8 cellular contexts compared by ENCODE assay signal in the genomic region with DNA sequence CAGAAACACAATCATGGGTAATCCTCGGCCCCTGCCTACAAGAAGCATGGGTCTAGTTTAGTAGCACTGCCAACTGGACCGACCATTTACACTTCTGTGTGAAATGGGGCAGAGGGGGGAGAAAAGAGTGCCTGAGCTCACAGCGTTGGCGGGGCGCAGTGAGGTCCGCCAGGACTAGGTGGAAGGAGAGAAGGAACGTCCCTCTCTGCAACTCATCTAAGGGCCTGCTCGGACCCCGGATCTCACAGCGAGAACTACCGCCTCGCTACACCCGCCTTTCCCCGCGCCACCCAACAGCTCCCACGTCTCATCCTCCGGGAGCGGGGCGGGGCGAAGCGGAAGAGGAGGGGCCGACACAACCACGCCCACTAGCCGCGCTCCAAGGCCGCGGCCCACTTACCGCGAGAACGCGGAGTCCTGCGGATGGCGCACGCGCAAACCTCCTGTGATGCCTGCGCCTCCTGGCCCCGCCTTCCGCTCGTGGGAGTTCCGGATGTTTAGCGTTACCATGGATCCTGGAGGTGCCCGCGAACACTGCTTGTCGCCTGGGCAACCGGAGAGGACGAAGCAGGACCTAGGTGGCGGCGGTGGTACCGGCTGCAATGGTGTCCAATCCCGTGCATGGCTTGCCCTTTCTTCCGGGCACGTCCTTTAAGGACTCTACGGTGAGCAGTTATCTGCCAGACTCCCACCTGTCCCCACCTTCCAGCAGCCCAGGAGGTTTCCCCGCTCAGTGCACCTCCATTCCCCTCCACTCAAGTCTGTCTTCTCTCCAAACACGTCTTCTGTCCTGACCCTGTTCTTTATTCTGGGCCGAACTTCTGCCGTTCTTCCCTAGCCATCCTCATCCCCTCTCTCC. TPM values are rescaled to one million over a fixed set of nuclear protein-coding genes. Genes with fewer than 3 reads are reported as not detected.
DNase-seq lines count a peak whose midpoint lies in the region; ATAC-seq and TF ChIP-seq lines count a peak whose summit lies in the region.

A gene with protein sequence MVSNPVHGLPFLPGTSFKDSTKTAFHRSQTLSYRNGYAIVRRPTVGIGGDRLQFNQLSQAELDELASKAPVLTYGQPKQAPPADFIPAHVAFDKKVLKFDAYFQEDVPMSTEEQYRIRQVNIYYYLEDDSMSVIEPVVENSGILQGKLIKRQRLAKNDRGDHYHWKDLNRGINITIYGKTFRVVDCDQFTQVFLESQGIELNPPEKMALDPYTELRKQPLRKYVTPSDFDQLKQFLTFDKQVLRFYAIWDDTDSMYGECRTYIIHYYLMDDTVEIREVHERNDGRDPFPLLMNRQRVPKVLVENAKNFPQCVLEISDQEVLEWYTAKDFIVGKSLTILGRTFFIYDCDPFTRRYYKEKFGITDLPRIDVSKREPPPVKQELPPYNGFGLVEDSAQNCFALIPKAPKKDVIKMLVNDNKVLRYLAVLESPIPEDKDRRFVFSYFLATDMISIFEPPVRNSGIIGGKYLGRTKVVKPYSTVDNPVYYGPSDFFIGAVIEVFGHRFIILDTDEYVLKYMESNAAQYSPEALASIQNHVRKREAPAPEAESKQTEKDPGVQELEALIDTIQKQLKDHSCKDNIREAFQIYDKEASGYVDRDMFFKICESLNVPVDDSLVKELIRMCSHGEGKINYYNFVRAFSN (plus strand): TSS at position 534 of the 859 bp plus-strand sequence. CDS start 69 bp downstream, at position 603.

- peak in 3 of 4 donors; percentile 67 to 88 (median 73) for TF ChIP-seq POLR2A in esophagus squamous epithelium (IDR thresholded peaks at IDR 0.05)

- H3K27me3 ChIP-seq in esophagus squamous epithelium, result no peaks in the 10 kb centered on the region

- no peak for TF ChIP-seq CTCF in esophagus squamous epithelium (IDR thresholded peaks at IDR 0.05)

- H3K36me3 ChIP-seq in esophagus squamous epithelium, result no peaks in the 10 kb centered on the region

- peak; percentile 97 for DNase-seq in DMS53 treated with DMSO at 0.1 percent for 48 hours (lab: John Stamatoyannopoulos, UW; ENCODE audit: unreplicated experiment)
- DNase-seq in KG1 (lab: John Stamatoyannopoulos, UW), result peak; percentile 88
- peak; percentile 99 for DNase-seq in activated T-cell treated with anti-CD3 and anti-CD28 coated beads, Interleukin-2, amount 50 U/mL, for 48 hours
- peak; percentile 75 for DNase-seq in esophagus squamous epithelium (lab: John Stamatoyannopoulos, UW)
- peak; percentile 98 for DNase-seq in myocyte (ENCODE audit: low read depth)
- peak; percentile 96 to 97 for DNase-seq in stimulated activated CD8-positive, alpha-beta memory T cell treated with anti-CD3 and anti-CD28 coated beads, Interleukin-7, amount 100 ng/mL, for 48 hours (ENCODE audit: extremely low read depth in 1 of 2, low read depth in 1 of 2)

- 0% methylated on average over 16 to 26 of the region's 57 CpGs for WGBS in esophagus squamous epithelium, 2 donors

- ATAC-seq in GM21723 (IDR thresholded peaks at IDR 0.05; ENCODE audit: unreplicated experiment), result peak; percentile 91

- intact Hi-C loops in esophagus squamous epithelium (cut with DNase I), result loop anchor here (5.0 kb wide), 2 partner anchors 172 to 242 kb away; no protein-coding TSS in a partner anchor

- peaks cover 6 to 51% (median 25%) of the 10 kb centered on the region in 3 donors for H3K4me1 ChIP-seq in esophagus squamous epithelium

- peak within 1 kb of the TSS; percentile 41 to 92 (median 83) for H3K4me3 ChIP-seq in esophagus squamous epithelium

- peak within 1 kb of the TSS; percentile 84 to 92 (median 90) for H3K27ac ChIP-seq in esophagus squamous epithelium

- H3K9me3 ChIP-seq in esophagus squamous epithelium, result no peaks in the 10 kb centered on the region

TF ChIP-seq in PFSK-1, 5 proteins besides CTCF, POLR2A, EP300 and RAD21:
- peak; percentile 92 for TF ChIP-seq FOXP2 (optimal IDR thresholded peaks at IDR 0.05; ENCODE audit: borderline replicate concordance, extremely low read depth, extremely low read length, insufficient read depth)
- TF ChIP-seq POLR2AphosphoS5 (IDR thresholded peaks at IDR 0.05; ENCODE audit: low read depth, low read length), result peak; percentile 98
- TF ChIP-seq, protein P1, sequence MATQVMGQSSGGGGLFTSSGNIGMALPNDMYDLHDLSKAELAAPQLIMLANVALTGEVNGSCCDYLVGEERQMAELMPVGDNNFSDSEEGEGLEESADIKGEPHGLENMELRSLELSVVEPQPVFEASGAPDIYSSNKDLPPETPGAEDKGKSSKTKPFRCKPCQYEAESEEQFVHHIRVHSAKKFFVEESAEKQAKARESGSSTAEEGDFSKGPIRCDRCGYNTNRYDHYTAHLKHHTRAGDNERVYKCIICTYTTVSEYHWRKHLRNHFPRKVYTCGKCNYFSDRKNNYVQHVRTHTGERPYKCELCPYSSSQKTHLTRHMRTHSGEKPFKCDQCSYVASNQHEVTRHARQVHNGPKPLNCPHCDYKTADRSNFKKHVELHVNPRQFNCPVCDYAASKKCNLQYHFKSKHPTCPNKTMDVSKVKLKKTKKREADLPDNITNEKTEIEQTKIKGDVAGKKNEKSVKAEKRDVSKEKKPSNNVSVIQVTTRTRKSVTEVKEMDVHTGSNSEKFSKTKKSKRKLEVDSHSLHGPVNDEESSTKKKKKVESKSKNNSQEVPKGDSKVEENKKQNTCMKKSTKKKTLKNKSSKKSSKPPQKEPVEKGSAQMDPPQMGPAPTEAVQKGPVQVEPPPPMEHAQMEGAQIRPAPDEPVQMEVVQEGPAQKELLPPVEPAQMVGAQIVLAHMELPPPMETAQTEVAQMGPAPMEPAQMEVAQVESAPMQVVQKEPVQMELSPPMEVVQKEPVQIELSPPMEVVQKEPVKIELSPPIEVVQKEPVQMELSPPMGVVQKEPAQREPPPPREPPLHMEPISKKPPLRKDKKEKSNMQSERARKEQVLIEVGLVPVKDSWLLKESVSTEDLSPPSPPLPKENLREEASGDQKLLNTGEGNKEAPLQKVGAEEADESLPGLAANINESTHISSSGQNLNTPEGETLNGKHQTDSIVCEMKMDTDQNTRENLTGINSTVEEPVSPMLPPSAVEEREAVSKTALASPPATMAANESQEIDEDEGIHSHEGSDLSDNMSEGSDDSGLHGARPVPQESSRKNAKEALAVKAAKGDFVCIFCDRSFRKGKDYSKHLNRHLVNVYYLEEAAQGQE (IDR thresholded peaks at IDR 0.05; ENCODE audit: insufficient read depth in 1 of 2, low read depth in 2 of 2, low read length in 2 of 2), result peak in 1 of 2 experiments; percentile 65; a peak in 2 of 4 replicates
- TF ChIP-seq TAF1 (IDR thresholded peaks at IDR 0.05; ENCODE audit: borderline replicate concordance, insufficient read depth, low read length), result peak; percentile 77
- TF ChIP-seq SIN3A (IDR thresholded peaks at IDR 0.05; ENCODE audit: borderline replicate concordance, insufficient read depth, low read length), result peak; percentile 91; the same call in 1 of the 2 replicates

RNA-seq across cellular contexts. Expression of the gene that starts here (rescaled TPM):
- polyA plus RNA-seq in PFSK-1 (2012; ENCODE audit: insufficient read length, low read depth), result 2.3 TPM
- total RNA-seq in esophagus squamous epithelium, result 10 to 100 TPM in 2 of 4 donors, 1 to 10 TPM in 2; 4.0 to 17.5 (median 9.9) TPM
- total RNA-seq in myocyte, result 47.2 and 47.5 TPM in 2 replicates
- 31.0 TPM for polyA plus RNA-seq in myocyte (2012)

Comparison
In these comparisons a context has a peak if more than half of its experiments do, and no peak if none do; other contexts are left out.
1. Peak in every context shown above with its lines: DNase-seq, ATAC-seq, H3K4me3 ChIP-seq and H3K27ac ChIP-seq.